1 cellular context compared by ENCODE assay signal in the genomic region with DNA sequence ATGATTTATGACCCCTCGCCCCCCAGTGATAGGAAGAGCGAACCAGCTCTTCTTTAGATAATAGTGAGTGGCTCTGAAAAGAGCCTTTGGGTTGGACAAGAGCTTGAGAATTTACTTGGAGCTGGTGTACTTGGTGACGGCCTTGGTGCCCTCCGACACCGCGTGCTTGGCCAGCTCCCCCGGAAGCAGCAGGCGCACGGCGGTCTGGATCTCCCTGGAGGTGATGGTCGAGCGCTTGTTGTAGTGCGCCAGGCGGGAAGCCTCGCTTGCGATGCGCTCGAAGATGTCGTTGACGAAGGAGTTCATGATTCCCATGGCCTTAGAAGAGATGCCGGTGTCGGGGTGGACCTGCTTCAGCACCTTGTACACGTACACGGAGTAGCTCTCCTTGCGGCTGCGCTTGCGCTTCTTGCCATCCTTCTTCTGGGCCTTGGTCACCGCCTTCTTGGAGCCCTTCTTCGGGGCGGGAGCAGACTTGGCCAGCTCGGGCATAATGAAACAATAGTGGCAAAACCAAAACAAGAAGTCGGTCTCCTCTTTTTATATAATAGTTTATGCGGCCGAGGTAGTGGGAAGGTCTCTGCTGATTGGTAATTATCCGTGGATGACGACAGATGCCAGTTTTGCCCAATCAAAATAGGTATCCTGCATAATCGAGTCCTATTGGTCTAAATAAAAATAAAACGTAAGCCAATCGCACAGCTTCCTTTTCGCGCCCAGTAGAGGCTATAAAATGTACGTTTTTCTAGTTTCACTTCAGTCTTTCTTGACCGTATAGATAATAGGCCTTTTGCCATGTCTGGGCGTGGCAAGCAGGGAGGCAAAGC.
TF ChIP-seq lines count a peak whose summit lies in the region.

No MANE protein-coding gene starts in this region.

TF ChIP-seq in HepG2, 621 proteins besides CTCF, POLR2A, EP300 and RAD21 (continued from another document and continues in another):
- TF ChIP-seq, protein P1, sequence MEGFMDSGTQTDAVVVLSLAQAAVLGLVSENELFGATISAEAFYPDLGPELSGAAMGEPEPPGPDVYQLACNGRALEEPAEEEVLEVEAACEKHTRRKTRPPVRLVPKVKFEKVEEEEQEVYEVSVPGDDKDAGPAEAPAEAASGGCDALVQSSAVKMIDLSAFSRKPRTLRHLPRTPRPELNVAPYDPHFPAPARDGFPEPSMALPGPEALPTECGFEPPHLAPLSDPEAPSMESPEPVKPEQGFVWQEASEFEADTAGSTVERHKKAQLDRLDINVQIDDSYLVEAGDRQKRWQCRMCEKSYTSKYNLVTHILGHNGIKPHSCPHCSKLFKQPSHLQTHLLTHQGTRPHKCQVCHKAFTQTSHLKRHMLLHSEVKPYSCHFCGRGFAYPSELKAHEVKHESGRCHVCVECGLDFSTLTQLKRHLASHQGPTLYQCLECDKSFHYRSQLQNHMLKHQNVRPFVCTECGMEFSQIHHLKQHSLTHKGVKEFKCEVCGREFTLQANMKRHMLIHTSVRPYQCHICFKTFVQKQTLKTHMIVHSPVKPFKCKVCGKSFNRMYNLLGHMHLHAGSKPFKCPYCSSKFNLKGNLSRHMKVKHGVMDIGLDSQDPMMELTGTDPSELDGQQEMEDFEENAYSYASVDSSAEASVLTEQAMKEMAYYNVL (CRISPR knock-in tag; IDR thresholded peaks at IDR 0.05; ENCODE audit: borderline replicate concordance) = 0 out of 2 replicates have a peak, but pooled peaks have one; percentile 33
- TF ChIP-seq RFXAP (CRISPR knock-in tag; IDR thresholded peaks at IDR 0.05; ENCODE audit: borderline replicate concordance) = 0 out of 2 replicates have a peak, but pooled peaks have one; percentile 8
- TF ChIP-seq NFYB (CRISPR knock-in tag; IDR thresholded peaks at IDR 0.05) = peak; percentile 88
- TF ChIP-seq ZFYVE20 (CRISPR knock-in tag; IDR thresholded peaks at IDR 0.05; ENCODE audit: borderline replicate concordance, low read depth) = 0 out of 2 replicates have a peak, but pooled peaks have one; percentile 47
- TF ChIP-seq, protein P2, sequence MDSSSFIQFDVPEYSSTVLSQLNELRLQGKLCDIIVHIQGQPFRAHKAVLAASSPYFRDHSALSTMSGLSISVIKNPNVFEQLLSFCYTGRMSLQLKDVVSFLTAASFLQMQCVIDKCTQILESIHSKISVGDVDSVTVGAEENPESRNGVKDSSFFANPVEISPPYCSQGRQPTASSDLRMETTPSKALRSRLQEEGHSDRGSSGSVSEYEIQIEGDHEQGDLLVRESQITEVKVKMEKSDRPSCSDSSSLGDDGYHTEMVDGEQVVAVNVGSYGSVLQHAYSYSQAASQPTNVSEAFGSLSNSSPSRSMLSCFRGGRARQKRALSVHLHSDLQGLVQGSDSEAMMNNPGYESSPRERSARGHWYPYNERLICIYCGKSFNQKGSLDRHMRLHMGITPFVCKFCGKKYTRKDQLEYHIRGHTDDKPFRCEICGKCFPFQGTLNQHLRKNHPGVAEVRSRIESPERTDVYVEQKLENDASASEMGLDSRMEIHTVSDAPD (CRISPR knock-in tag; IDR thresholded peaks at IDR 0.05) = peak; percentile 55; the same call in 1 of the 2 replicates
- TF ChIP-seq, protein P3, sequence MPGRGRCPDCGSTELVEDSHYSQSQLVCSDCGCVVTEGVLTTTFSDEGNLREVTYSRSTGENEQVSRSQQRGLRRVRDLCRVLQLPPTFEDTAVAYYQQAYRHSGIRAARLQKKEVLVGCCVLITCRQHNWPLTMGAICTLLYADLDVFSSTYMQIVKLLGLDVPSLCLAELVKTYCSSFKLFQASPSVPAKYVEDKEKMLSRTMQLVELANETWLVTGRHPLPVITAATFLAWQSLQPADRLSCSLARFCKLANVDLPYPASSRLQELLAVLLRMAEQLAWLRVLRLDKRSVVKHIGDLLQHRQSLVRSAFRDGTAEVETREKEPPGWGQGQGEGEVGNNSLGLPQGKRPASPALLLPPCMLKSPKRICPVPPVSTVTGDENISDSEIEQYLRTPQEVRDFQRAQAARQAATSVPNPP (CRISPR knock-in tag; IDR thresholded peaks at IDR 0.05) = 0 out of 2 replicates have a peak, but pooled peaks have one; percentile 27
- TF ChIP-seq ZNF547 (CRISPR knock-in tag; IDR thresholded peaks at IDR 0.05) = 0 out of 2 replicates have a peak, but pooled peaks have one; percentile 53
- peak; percentile 82 to 84; a peak in 3 of 4 replicates for TF ChIP-seq KLF16 (CRISPR knock-in tag; IDR thresholded peaks at IDR 0.05)
- TF ChIP-seq SAFB2 (CRISPR knock-in tag; IDR thresholded peaks at IDR 0.05; ENCODE audit: borderline replicate concordance, low read depth) = peak; percentile 56; the same call in 1 of the 2 replicates
- peak; percentile 55 for TF ChIP-seq KDM2A (CRISPR knock-in tag; IDR thresholded peaks at IDR 0.05; ENCODE audit: borderline replicate concordance, low read depth)
- TF ChIP-seq, protein P4, sequence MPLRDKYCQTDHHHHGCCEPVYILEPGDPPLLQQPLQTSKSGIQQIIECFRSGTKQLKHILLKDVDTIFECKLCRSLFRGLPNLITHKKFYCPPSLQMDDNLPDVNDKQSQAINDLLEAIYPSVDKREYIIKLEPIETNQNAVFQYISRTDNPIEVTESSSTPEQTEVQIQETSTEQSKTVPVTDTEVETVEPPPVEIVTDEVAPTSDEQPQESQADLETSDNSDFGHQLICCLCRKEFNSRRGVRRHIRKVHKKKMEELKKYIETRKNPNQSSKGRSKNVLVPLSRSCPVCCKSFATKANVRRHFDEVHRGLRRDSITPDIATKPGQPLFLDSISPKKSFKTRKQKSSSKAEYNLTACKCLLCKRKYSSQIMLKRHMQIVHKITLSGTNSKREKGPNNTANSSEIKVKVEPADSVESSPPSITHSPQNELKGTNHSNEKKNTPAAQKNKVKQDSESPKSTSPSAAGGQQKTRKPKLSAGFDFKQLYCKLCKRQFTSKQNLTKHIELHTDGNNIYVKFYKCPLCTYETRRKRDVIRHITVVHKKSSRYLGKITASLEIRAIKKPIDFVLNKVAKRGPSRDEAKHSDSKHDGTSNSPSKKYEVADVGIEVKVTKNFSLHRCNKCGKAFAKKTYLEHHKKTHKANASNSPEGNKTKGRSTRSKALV (CRISPR knock-in tag; IDR thresholded peaks at IDR 0.05) = 0 out of 2 replicates have a peak, but pooled peaks have one; percentile 31
- TF ChIP-seq, protein P5, sequence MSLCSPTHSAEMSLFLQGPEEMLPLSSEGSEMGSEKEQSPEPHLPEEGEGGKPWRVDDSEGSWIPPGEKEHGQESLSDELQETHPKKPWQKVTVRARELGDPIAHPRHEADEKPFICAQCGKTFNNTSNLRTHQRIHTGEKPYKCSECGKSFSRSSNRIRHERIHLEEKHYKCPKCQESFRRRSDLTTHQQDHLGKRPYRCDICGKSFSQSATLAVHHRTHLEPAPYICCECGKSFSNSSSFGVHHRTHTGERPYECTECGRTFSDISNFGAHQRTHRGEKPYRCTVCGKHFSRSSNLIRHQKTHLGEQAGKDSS (CRISPR knock-in tag; IDR thresholded peaks at IDR 0.05; ENCODE audit: borderline replicate concordance, low read depth) = peak; percentile 72; the same call in 1 of the 2 replicates
- TF ChIP-seq ZNF235 (CRISPR knock-in tag; IDR thresholded peaks at IDR 0.05; ENCODE audit: borderline replicate concordance) = peak; percentile 20; the same call in 1 of the 2 replicates
- TF ChIP-seq, protein P6, sequence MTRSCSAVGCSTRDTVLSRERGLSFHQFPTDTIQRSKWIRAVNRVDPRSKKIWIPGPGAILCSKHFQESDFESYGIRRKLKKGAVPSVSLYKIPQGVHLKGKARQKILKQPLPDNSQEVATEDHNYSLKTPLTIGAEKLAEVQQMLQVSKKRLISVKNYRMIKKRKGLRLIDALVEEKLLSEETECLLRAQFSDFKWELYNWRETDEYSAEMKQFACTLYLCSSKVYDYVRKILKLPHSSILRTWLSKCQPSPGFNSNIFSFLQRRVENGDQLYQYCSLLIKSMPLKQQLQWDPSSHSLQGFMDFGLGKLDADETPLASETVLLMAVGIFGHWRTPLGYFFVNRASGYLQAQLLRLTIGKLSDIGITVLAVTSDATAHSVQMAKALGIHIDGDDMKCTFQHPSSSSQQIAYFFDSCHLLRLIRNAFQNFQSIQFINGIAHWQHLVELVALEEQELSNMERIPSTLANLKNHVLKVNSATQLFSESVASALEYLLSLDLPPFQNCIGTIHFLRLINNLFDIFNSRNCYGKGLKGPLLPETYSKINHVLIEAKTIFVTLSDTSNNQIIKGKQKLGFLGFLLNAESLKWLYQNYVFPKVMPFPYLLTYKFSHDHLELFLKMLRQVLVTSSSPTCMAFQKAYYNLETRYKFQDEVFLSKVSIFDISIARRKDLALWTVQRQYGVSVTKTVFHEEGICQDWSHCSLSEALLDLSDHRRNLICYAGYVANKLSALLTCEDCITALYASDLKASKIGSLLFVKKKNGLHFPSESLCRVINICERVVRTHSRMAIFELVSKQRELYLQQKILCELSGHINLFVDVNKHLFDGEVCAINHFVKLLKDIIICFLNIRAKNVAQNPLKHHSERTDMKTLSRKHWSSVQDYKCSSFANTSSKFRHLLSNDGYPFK (CRISPR knock-in tag; IDR thresholded peaks at IDR 0.05; ENCODE audit: borderline replicate concordance) = 0 out of 2 replicates have a peak, but pooled peaks have one; percentile 51
- peak; percentile 91; the same call in 1 of the 2 replicates for TF ChIP-seq ZNF10 (CRISPR knock-in tag; IDR thresholded peaks at IDR 0.05; ENCODE audit: borderline replicate concordance, low read depth)
- 0 out of 2 replicates have a peak, but pooled peaks have one; percentile 17 for TF ChIP-seq CHCHD3 (CRISPR knock-in tag; IDR thresholded peaks at IDR 0.05)
- TF ChIP-seq GFI1 (CRISPR knock-in tag; IDR thresholded peaks at IDR 0.05; ENCODE audit: borderline replicate concordance) = peak; percentile 23; the same call in 1 of the 2 replicates
- TF ChIP-seq GABPB1 (CRISPR knock-in tag; IDR thresholded peaks at IDR 0.05) = peak; percentile 74
- 0 out of 2 replicates have a peak, but pooled peaks have one; percentile 76 for TF ChIP-seq FIP1L1 (IDR thresholded peaks at IDR 0.05; ENCODE audit: borderline replicate concordance, insufficient read depth, low read depth, low read length)
- 0 out of 2 replicates have a peak, but pooled peaks have one; percentile 53 for TF ChIP-seq ZNF550 (CRISPR knock-in tag; IDR thresholded peaks at IDR 0.05; ENCODE audit: borderline replicate concordance)
- TF ChIP-seq ZMAT3 (CRISPR knock-in tag; conservative IDR thresholded peaks at IDR 0.05) = peak; percentile 68; the same call in 1 of the 2 replicates
- TF ChIP-seq ZNF83 (CRISPR knock-in tag; IDR thresholded peaks at IDR 0.05; ENCODE audit: borderline replicate concordance) = peak; percentile 49; the same call in 1 of the 2 replicates
- TF ChIP-seq, protein P7, sequence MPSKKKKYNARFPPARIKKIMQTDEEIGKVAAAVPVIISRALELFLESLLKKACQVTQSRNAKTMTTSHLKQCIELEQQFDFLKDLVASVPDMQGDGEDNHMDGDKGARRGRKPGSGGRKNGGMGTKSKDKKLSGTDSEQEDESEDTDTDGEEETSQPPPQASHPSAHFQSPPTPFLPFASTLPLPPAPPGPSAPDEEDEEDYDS (CRISPR knock-in tag; IDR thresholded peaks at IDR 0.05) = peak; percentile 92
- TF ChIP-seq REL (CRISPR knock-in tag; conservative IDR thresholded peaks at IDR 0.05) = peak; percentile 69; the same call in 1 of the 2 replicates
- TF ChIP-seq SP5 (CRISPR knock-in tag; IDR thresholded peaks at IDR 0.05; ENCODE audit: borderline replicate concordance, low read depth) = peak; percentile 23; the same call in 1 of the 2 replicates
- peak; percentile 12; the same call in 1 of the 2 replicates for TF ChIP-seq ZNF335 (CRISPR knock-in tag; IDR thresholded peaks at IDR 0.05)
- TF ChIP-seq MYNN (CRISPR knock-in tag; IDR thresholded peaks at IDR 0.05; ENCODE audit: low read depth) = 0 out of 2 replicates have a peak, but pooled peaks have one; percentile 52
- TF ChIP-seq NRL (CRISPR knock-in tag; IDR thresholded peaks at IDR 0.05; ENCODE audit: borderline replicate concordance) = peak; percentile 57; the same call in 1 of the 2 replicates
- TF ChIP-seq NFIC (IDR thresholded peaks at IDR 0.05; ENCODE audit: low read length) = 0 out of 2 replicates have a peak, but pooled peaks have one; percentile 13
- TF ChIP-seq DR1 (CRISPR knock-in tag; IDR thresholded peaks at IDR 0.05) = peak; percentile 46; the same call in 1 of the 2 replicates
- TF ChIP-seq, protein P8, sequence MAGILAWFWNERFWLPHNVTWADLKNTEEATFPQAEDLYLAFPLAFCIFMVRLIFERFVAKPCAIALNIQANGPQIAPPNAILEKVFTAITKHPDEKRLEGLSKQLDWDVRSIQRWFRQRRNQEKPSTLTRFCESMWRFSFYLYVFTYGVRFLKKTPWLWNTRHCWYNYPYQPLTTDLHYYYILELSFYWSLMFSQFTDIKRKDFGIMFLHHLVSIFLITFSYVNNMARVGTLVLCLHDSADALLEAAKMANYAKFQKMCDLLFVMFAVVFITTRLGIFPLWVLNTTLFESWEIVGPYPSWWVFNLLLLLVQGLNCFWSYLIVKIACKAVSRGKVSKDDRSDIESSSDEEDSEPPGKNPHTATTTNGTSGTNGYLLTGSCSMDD (CRISPR knock-in tag; IDR thresholded peaks at IDR 0.05) = peak; percentile 68; the same call in 1 of the 2 replicates
- peak; percentile 79 for TF ChIP-seq ZFX (CRISPR knock-in tag; IDR thresholded peaks at IDR 0.05; ENCODE audit: low read depth)
- 0 out of 2 replicates have a peak, but pooled peaks have one; percentile 38 for TF ChIP-seq ZNF761 (CRISPR knock-in tag; conservative IDR thresholded peaks at IDR 0.05)
- 0 out of 2 replicates have a peak, but pooled peaks have one; percentile 20 for TF ChIP-seq RXRB (CRISPR knock-in tag; IDR thresholded peaks at IDR 0.05; ENCODE audit: borderline replicate concordance)
- peak; percentile 5; the same call in 1 of the 2 replicates for TF ChIP-seq YEATS4 (CRISPR knock-in tag; IDR thresholded peaks at IDR 0.05; ENCODE audit: borderline replicate concordance)
- TF ChIP-seq, protein P9, sequence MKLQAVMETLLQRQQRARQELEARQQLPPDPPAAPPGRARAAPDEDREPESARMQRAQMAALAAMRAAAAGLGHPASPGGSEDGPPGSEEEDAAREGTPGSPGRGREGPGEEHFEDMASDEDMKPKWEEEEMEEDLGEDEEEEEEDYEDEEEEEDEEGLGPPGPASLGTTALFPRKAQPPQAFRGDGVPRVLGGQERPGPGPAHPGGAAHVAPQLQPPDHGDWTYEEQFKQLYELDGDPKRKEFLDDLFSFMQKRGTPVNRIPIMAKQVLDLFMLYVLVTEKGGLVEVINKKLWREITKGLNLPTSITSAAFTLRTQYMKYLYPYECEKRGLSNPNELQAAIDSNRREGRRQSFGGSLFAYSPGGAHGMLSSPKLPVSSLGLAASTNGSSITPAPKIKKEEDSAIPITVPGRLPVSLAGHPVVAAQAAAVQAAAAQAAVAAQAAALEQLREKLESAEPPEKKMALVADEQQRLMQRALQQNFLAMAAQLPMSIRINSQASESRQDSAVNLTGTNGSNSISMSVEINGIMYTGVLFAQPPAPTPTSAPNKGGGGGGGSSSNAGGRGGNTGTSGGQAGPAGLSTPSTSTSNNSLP (IDR thresholded peaks at IDR 0.05; ENCODE audit: low read depth, low read length) = peak; percentile 84
- TF ChIP-seq ZKSCAN5 (CRISPR knock-in tag; IDR thresholded peaks at IDR 0.05) = peak; percentile 26; the same call in 1 of the 2 replicates
- 0 out of 2 replicates have a peak, but pooled peaks have one; percentile 39 for TF ChIP-seq ZNF616 (CRISPR knock-in tag; IDR thresholded peaks at IDR 0.05; ENCODE audit: low read depth)
- TF ChIP-seq, protein P10, sequence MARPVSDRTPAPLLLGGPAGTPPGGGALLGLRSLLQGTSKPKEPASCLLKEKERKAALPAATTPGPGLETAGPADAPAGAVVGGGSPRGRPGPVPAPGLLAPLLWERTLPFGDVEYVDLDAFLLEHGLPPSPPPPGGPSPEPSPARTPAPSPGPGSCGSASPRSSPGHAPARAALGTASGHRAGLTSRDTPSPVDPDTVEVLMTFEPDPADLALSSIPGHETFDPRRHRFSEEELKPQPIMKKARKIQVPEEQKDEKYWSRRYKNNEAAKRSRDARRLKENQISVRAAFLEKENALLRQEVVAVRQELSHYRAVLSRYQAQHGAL (CRISPR knock-in tag; IDR thresholded peaks at IDR 0.05; ENCODE audit: not compliant biosample characterization) = peak; percentile 65
